ENCODE assay signal across 2 cellular contexts in the genomic region with DNA sequence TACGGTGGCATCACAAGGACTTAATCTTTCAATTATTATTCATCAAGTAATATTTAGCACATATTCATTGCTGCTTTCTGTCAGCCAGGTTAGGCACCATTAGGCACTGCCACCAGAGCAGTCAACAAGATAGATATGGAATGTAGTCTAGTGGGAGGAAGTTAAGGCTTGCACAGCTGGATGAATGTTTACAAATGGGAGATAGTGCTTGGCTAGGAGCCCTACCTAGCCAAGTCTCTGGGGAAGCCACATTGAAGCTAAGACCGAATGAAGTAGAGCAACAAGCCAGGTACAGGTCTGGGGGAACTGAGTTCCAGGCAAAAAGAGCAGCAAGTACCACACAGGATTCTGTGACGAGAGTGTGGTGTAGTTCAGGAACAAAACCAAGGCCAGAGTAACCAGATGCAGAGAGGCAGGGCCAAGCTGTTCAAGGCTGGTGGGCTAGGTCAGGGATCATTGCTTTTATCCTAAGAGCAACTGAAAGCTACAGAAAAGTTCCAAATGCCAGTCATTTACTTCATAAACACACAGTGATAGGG.
TF ChIP-seq lines count a peak whose summit lies in the region.

No MANE protein-coding gene starts in this region.

TF ChIP-seq in K562, 482 proteins besides CTCF, POLR2A, EP300 and RAD21 (continues in another document):
- TF ChIP-seq ZBTB7A (IDR thresholded peaks at IDR 0.05; ENCODE audit: borderline replicate concordance, control insufficient read depth, low read depth, low read length) (no peak), U2AF2 (optimal IDR thresholded peaks at IDR 0.05; ENCODE audit: low read depth, low read length) (no peak), HDAC3 (IDR thresholded peaks at IDR 0.05; ENCODE audit: borderline replicate concordance, partially characterized antibody) (no peak), FOXK1 (CRISPR knock-in tag; IDR thresholded peaks at IDR 0.05; ENCODE audit: borderline replicate concordance) (no peak), ERF (CRISPR knock-in tag; IDR thresholded peaks at IDR 0.05) (no peak), ZBTB11 (CRISPR knock-in tag; IDR thresholded peaks at IDR 0.05) (peak in 1 of 3 experiments; percentile 16; a peak in 2 of 6 replicates), IFI16 (CRISPR knock-in tag; IDR thresholded peaks at IDR 0.05) (no peak), RNF2 (IDR thresholded peaks at IDR 0.05) (no peak), FOXA3 (CRISPR knock-in tag; conservative IDR thresholded peaks at IDR 0.05 in 1 of 2, IDR thresholded peaks at IDR 0.05 in 1 of 2) (no peak), ZNF561 (CRISPR knock-in tag; conservative IDR thresholded peaks at IDR 0.05) (no peak), SREBF2 (CRISPR knock-in tag; IDR thresholded peaks at IDR 0.05) (no peak), RBM14 (IDR thresholded peaks at IDR 0.05; ENCODE audit: borderline replicate concordance, insufficient read depth, low read depth, low read length) (no peak)
- TF ChIP-seq, protein P1, sequence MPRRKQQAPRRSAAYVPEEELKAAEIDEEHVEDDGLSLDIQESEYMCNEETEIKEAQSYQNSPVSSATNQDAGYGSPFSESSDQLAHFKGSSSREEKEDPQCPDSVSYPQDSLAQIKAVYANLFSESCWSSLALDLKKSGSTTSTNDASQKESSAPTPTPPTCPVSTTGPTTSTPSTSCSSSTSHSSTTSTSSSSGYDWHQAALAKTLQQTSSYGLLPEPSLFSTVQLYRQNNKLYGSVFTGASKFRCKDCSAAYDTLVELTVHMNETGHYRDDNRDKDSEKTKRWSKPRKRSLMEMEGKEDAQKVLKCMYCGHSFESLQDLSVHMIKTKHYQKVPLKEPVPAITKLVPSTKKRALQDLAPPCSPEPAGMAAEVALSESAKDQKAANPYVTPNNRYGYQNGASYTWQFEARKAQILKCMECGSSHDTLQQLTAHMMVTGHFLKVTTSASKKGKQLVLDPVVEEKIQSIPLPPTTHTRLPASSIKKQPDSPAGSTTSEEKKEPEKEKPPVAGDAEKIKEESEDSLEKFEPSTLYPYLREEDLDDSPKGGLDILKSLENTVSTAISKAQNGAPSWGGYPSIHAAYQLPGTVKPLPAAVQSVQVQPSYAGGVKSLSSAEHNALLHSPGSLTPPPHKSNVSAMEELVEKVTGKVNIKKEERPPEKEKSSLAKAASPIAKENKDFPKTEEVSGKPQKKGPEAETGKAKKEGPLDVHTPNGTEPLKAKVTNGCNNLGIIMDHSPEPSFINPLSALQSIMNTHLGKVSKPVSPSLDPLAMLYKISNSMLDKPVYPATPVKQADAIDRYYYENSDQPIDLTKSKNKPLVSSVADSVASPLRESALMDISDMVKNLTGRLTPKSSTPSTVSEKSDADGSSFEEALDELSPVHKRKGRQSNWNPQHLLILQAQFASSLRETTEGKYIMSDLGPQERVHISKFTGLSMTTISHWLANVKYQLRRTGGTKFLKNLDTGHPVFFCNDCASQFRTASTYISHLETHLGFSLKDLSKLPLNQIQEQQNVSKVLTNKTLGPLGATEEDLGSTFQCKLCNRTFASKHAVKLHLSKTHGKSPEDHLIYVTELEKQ (CRISPR knock-in tag; IDR thresholded peaks at IDR 0.05), result no peak
- TF ChIP-seq, protein P2, sequence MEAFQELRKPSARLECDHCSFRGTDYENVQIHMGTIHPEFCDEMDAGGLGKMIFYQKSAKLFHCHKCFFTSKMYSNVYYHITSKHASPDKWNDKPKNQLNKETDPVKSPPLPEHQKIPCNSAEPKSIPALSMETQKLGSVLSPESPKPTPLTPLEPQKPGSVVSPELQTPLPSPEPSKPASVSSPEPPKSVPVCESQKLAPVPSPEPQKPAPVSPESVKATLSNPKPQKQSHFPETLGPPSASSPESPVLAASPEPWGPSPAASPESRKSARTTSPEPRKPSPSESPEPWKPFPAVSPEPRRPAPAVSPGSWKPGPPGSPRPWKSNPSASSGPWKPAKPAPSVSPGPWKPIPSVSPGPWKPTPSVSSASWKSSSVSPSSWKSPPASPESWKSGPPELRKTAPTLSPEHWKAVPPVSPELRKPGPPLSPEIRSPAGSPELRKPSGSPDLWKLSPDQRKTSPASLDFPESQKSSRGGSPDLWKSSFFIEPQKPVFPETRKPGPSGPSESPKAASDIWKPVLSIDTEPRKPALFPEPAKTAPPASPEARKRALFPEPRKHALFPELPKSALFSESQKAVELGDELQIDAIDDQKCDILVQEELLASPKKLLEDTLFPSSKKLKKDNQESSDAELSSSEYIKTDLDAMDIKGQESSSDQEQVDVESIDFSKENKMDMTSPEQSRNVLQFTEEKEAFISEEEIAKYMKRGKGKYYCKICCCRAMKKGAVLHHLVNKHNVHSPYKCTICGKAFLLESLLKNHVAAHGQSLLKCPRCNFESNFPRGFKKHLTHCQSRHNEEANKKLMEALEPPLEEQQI (IDR thresholded peaks at IDR 0.05), result no peak
- TF ChIP-seq, protein P3, sequence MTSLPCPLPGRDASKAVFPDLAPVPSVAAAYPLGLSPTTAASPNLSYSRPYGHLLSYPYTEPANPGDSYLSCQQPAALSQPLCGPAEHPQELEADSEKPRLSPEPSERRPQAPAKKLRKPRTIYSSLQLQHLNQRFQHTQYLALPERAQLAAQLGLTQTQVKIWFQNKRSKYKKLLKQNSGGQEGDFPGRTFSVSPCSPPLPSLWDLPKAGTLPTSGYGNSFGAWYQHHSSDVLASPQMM (CRISPR knock-in tag; IDR thresholded peaks at IDR 0.05), result no peak

TF ChIP-seq in HepG2, 621 proteins besides CTCF, POLR2A, EP300 and RAD21 (continues in another document):
- TF ChIP-seq, protein P4, sequence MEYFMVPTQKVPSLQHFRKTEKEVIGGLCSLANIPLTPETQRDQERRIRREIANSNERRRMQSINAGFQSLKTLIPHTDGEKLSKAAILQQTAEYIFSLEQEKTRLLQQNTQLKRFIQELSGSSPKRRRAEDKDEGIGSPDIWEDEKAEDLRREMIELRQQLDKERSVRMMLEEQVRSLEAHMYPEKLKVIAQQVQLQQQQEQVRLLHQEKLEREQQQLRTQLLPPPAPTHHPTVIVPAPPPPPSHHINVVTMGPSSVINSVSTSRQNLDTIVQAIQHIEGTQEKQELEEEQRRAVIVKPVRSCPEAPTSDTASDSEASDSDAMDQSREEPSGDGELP (IDR thresholded peaks at IDR 0.05; ENCODE audit: borderline replicate concordance, low read depth), result peak; percentile 89
- peak; percentile 69; the same call in 1 of the 2 replicates for TF ChIP-seq FOXA3 (CRISPR knock-in tag; IDR thresholded peaks at IDR 0.05)
- TF ChIP-seq ZSCAN31 (CRISPR knock-in tag; IDR thresholded peaks at IDR 0.05; ENCODE audit: low read depth), result no peak
- no peak for TF ChIP-seq KLF11 (CRISPR knock-in tag; IDR thresholded peaks at IDR 0.05)
- no peak for TF ChIP-seq DNMT1 (CRISPR knock-in tag; IDR thresholded peaks at IDR 0.05)
- no peak for TF ChIP-seq FLYWCH1 (CRISPR knock-in tag; IDR thresholded peaks at IDR 0.05)
- TF ChIP-seq SCMH1 (CRISPR knock-in tag; IDR thresholded peaks at IDR 0.05; ENCODE audit: borderline replicate concordance), result no peak
- no peak for TF ChIP-seq POGZ (CRISPR knock-in tag; IDR thresholded peaks at IDR 0.05)
- no peak for TF ChIP-seq SETDB1 (CRISPR knock-in tag; IDR thresholded peaks at IDR 0.05; ENCODE audit: borderline replicate concordance)
- TF ChIP-seq FOXO1 (CRISPR knock-in tag; IDR thresholded peaks at IDR 0.05), result 0 out of 2 replicates have a peak, but pooled peaks have one; percentile 41
- peak; percentile 32; the same call in 1 of the 2 replicates for TF ChIP-seq GATAD2A (CRISPR knock-in tag; IDR thresholded peaks at IDR 0.05)
- TF ChIP-seq PRMT3 (CRISPR knock-in tag; IDR thresholded peaks at IDR 0.05; ENCODE audit: borderline replicate concordance, low read depth), result no peak
- 0 out of 2 replicates have a peak, but pooled peaks have one; percentile 39 for TF ChIP-seq ZBTB42 (CRISPR knock-in tag; IDR thresholded peaks at IDR 0.05)
- TF ChIP-seq, protein P5, sequence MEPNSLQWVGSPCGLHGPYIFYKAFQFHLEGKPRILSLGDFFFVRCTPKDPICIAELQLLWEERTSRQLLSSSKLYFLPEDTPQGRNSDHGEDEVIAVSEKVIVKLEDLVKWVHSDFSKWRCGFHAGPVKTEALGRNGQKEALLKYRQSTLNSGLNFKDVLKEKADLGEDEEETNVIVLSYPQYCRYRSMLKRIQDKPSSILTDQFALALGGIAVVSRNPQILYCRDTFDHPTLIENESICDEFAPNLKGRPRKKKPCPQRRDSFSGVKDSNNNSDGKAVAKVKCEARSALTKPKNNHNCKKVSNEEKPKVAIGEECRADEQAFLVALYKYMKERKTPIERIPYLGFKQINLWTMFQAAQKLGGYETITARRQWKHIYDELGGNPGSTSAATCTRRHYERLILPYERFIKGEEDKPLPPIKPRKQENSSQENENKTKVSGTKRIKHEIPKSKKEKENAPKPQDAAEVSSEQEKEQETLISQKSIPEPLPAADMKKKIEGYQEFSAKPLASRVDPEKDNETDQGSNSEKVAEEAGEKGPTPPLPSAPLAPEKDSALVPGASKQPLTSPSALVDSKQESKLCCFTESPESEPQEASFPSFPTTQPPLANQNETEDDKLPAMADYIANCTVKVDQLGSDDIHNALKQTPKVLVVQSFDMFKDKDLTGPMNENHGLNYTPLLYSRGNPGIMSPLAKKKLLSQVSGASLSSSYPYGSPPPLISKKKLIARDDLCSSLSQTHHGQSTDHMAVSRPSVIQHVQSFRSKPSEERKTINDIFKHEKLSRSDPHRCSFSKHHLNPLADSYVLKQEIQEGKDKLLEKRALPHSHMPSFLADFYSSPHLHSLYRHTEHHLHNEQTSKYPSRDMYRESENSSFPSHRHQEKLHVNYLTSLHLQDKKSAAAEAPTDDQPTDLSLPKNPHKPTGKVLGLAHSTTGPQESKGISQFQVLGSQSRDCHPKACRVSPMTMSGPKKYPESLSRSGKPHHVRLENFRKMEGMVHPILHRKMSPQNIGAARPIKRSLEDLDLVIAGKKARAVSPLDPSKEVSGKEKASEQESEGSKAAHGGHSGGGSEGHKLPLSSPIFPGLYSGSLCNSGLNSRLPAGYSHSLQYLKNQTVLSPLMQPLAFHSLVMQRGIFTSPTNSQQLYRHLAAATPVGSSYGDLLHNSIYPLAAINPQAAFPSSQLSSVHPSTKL (CRISPR knock-in tag; IDR thresholded peaks at IDR 0.05), result peak; percentile 25; the same call in 1 of the 2 replicates
- TF ChIP-seq, protein P6, sequence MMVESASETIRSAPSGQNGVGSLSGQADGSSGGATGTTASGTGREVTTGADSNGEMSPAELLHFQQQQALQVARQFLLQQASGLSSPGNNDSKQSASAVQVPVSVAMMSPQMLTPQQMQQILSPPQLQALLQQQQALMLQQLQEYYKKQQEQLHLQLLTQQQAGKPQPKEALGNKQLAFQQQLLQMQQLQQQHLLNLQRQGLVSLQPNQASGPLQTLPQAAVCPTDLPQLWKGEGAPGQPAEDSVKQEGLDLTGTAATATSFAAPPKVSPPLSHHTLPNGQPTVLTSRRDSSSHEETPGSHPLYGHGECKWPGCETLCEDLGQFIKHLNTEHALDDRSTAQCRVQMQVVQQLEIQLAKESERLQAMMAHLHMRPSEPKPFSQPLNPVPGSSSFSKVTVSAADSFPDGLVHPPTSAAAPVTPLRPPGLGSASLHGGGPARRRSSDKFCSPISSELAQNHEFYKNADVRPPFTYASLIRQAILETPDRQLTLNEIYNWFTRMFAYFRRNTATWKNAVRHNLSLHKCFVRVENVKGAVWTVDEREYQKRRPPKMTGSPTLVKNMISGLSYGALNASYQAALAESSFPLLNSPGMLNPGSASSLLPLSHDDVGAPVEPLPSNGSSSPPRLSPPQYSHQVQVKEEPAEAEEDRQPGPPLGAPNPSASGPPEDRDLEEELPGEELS (CRISPR knock-in tag; IDR thresholded peaks at IDR 0.05), result peak; percentile 42; the same call in 1 of the 2 replicates
- TF ChIP-seq ZNF281 (CRISPR knock-in tag; IDR thresholded peaks at IDR 0.05; ENCODE audit: borderline replicate concordance), result no peak
- TF ChIP-seq ZNF44 (CRISPR knock-in tag; IDR thresholded peaks at IDR 0.05), result no peak
- TF ChIP-seq NR0B2 (CRISPR knock-in tag; IDR thresholded peaks at IDR 0.05), result no peak
- TF ChIP-seq MTA1 (CRISPR knock-in tag; IDR thresholded peaks at IDR 0.05; ENCODE audit: borderline replicate concordance), result no peak
- no peak for TF ChIP-seq FOXA1 (IDR thresholded peaks at IDR 0.05)
- TF ChIP-seq FOXA1 (CRISPR knock-in tag; IDR thresholded peaks at IDR 0.05), result peak; percentile 84
- peak; percentile 46 for TF ChIP-seq ELF3 (CRISPR knock-in tag; IDR thresholded peaks at IDR 0.05)
- TF ChIP-seq, protein P7, sequence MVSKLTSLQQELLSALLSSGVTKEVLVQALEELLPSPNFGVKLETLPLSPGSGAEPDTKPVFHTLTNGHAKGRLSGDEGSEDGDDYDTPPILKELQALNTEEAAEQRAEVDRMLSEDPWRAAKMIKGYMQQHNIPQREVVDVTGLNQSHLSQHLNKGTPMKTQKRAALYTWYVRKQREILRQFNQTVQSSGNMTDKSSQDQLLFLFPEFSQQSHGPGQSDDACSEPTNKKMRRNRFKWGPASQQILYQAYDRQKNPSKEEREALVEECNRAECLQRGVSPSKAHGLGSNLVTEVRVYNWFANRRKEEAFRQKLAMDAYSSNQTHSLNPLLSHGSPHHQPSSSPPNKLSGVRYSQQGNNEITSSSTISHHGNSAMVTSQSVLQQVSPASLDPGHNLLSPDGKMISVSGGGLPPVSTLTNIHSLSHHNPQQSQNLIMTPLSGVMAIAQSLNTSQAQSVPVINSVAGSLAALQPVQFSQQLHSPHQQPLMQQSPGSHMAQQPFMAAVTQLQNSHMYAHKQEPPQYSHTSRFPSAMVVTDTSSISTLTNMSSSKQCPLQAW (CRISPR knock-in tag; IDR thresholded peaks at IDR 0.05), result no peak
